ENCODE assay signal across 21 cellular contexts in genomic region chr13:95485518-95486144, GRCh38.
DNase-seq lines count a peak whose midpoint lies in the region; ATAC-seq, FAIRE-seq and TF ChIP-seq lines count a peak whose summit lies in the region.
"Had no signal": no experiment of that assay in that cellular context is flagged by ENCODE, and none has a peak within 500 bp of the region (broad histone marks: within the 10 kb centered on the region; RNA-seq: fewer than 3 reads in every experiment).

No MANE protein-coding gene starts in this region.

- no peaks in the 10 kb centered on the region for H3K27me3 ChIP-seq in liver (ENCODE audit: control insufficient read depth in 4 of 4, insufficient read depth in 4 of 4, low read length in 3 of 4)
- no peaks in the 10 kb centered on the region for H3K27me3 ChIP-seq in HepG2 (ENCODE audit: control insufficient read depth in 1 of 2, insufficient read depth in 2 of 2, low read length in 2 of 2)
- no peaks in the 10 kb centered on the region for H3K27me3 ChIP-seq in aorta (ENCODE audit: control insufficient read depth in 1 of 2, insufficient read depth in 2 of 2, low read length in 1 of 2)
- H3K27me3 ChIP-seq: right lobe of liver had no signal

- 69% methylated on average over 3 of the region's 3 CpGs for WGBS in liver
- 0% methylated on average over 2 of the region's 3 CpGs for WGBS in HepG2 (ENCODE audit: low lambda C conversion rate)
- 29 to 35% methylated on average over 3 of the region's 3 CpGs for WGBS in aorta, 2 donors

- peaks cover 16% of the 10 kb centered on the region for H3K9me3 Mint-ChIP-seq in mesothelial cell of epicardium
- no peaks in the 10 kb centered on the region for H3K9me3 Mint-ChIP-seq in natural killer cell treated with Interleukin-12 subunit alpha and Interleukin-12 subunit beta and Interleukin-15 and Interleukin-18, amount 100 ng/mL, for 72 hours
- H3K9me3 Mint-ChIP-seq: activated CD8-positive, alpha-beta T cell treated with anti-CD3 and anti-CD28 coated beads for 36 hours; type B pancreatic cell had no signal

- intact Hi-C loops in HepG2 (cut with micrococcal nuclease; ENCODE audit: unreplicated experiment) (no loop called here), left cardiac atrium (cut with DNase I) (no loop called here), aorta (cut with DNase I) (no loop called here)

- H3K4me1 ChIP-seq in liver (ENCODE audit: control insufficient read depth in 4 of 4, insufficient read depth in 4 of 4, low read length in 3 of 4) (no peaks in the 10 kb centered on the region), HepG2 (ENCODE audit: insufficient read depth, low read length) (no peaks in the 10 kb centered on the region), aorta (ENCODE audit: control insufficient read depth in 1 of 2, insufficient read depth in 2 of 2, low read length in 2 of 2) (peaks cover 0 to 3% of the 10 kb centered on the region in 2 donors)
- H3K4me1 ChIP-seq: right lobe of liver had no signal

- H3K9ac ChIP-seq in liver (ENCODE audit: low read depth in 1 of 2, low read length in 2 of 2) = no peak overlapping the region
- H3K9ac ChIP-seq in HepG2 (ENCODE audit: insufficient read depth, low read depth, low read length) = no peak overlapping the region

- TF ChIP-seq RAD21 in liver (IDR thresholded peaks at IDR 0.05) (no peak), HepG2 (CRISPR knock-in tag; IDR thresholded peaks at IDR 0.05) (no peak)

- H4K20me1 ChIP-seq in HepG2 (ENCODE audit: insufficient read depth, low read length) = no peaks in the 10 kb centered on the region

- H3K4me3 Mint-ChIP-seq in mesothelial cell of epicardium = no peak overlapping the region
- H3K4me3 Mint-ChIP-seq in natural killer cell treated with Interleukin-12 subunit alpha and Interleukin-12 subunit beta and Interleukin-15 and Interleukin-18, amount 100 ng/mL, for 72 hours = no peak overlapping the region
- H3K4me3 Mint-ChIP-seq: activated CD8-positive, alpha-beta T cell treated with anti-CD3 and anti-CD28 coated beads for 36 hours; activated naive CD8-positive, alpha-beta T cell; activated T-cell treated with anti-CD3 and anti-CD28 coated beads, Interleukin-2, amount 50 U/mL, for 72 hours; CD14-positive monocyte; type B pancreatic cell had no signal

- ATAC-seq in HepG2 (no peak), left cardiac atrium (peak; percentile 50 to 57), aorta (ENCODE audit: low FRiP score) (peak; percentile 36)
- ATAC-seq in natural killer cell treated with Interleukin-12 subunit alpha and Interleukin-12 subunit beta and Interleukin-15 and Interleukin-18, amount 100 ng/mL, for 72 hours = no peak
- ATAC-seq: activated T-cell treated with anti-CD3 and anti-CD28 coated beads, Interleukin-2, amount 50 U/mL, for 72 hours; stimulated activated naive CD8-positive, alpha-beta T cell treated with anti-CD3 and anti-CD28 coated beads, Interleukin-15, Interleukin-2, amounts not matched to agents 100 U/mL and 50 U/mL, for 24 hours had no signal

- TF ChIP-seq EP300 in HepG2 (IDR thresholded peaks at IDR 0.05; ENCODE audit: low read depth in 2 of 2, low read length in 2 of 2) (no peak), HepG2 (CRISPR knock-in tag; IDR thresholded peaks at IDR 0.05; ENCODE audit: borderline replicate concordance) (no peak)

- H3K36me3 Mint-ChIP-seq in mesothelial cell of epicardium = no peaks in the 10 kb centered on the region
- H3K36me3 Mint-ChIP-seq in natural killer cell treated with Interleukin-12 subunit alpha and Interleukin-12 subunit beta and Interleukin-15 and Interleukin-18, amount 100 ng/mL, for 72 hours = no peaks in the 10 kb centered on the region
- H3K36me3 Mint-ChIP-seq: CD14-positive monocyte, type B pancreatic cell had no signal

- H3K27me3 Mint-ChIP-seq in mesothelial cell of epicardium (ENCODE audit: low read depth) = no peaks in the 10 kb centered on the region
- peaks cover 6 to 18% of the 10 kb centered on the region in 2 donors for H3K27me3 Mint-ChIP-seq in natural killer cell treated with Interleukin-12 subunit alpha and Interleukin-12 subunit beta and Interleukin-15 and Interleukin-18, amount 100 ng/mL, for 72 hours
- H3K27me3 Mint-ChIP-seq: activated CD8-positive, alpha-beta T cell treated with anti-CD3 and anti-CD28 coated beads for 36 hours; activated naive CD8-positive, alpha-beta T cell; type B pancreatic cell had no signal

- H3K4me2 ChIP-seq in HepG2 (ENCODE audit: low read depth, low read length) = no peak overlapping the region
- H3K4me2 ChIP-seq: A549 had no signal

- FAIRE-seq in HepG2 (lab: Jason Lieb, UNC) = no peak
- FAIRE-seq: A549, GM12891, kidney had no signal

- TF ChIP-seq POLR2A in HepG2 (IDR thresholded peaks at IDR 0.05; ENCODE audit: insufficient read depth in 1 of 2, low read depth in 2 of 2, low read length in 2 of 2) = no peak

- POLR2A ChIA-PET in HepG2 (lab: Yijun Ruan, JAX) = no interaction called here

- no peak overlapping the region for H3K27ac ChIP-seq in liver (ENCODE audit: low read depth in 1 of 2, low read length in 2 of 2)
- H3K27ac ChIP-seq in HepG2 (ENCODE audit: extremely low read length, insufficient read depth, low read length) = no peak overlapping the region
- peak overlapping the region in 1 of 2 donors; percentile 91 for H3K27ac ChIP-seq in aorta (ENCODE audit: low read depth in 1 of 2, low read length in 2 of 2)
- H3K27ac ChIP-seq: A549, right lobe of liver had no signal

- in situ Hi-C loops in HepG2 (cut with HindIII; ENCODE audit: extremely low pct_ligation_motif_present, low pct_unique_long_range_greater_than_20kb) = no loop called here

- peaks cover 2% of the 10 kb centered on the region for H3K4me1 Mint-ChIP-seq in mesothelial cell of epicardium
- H3K4me1 Mint-ChIP-seq in natural killer cell treated with Interleukin-12 subunit alpha and Interleukin-12 subunit beta and Interleukin-15 and Interleukin-18, amount 100 ng/mL, for 72 hours (ENCODE audit: low read depth in 2 of 2) = no peaks in the 10 kb centered on the region

- no peaks in the 10 kb centered on the region for H3K36me3 ChIP-seq in liver (ENCODE audit: control insufficient read depth in 4 of 4, insufficient read depth in 3 of 4, low read depth in 1 of 4, low read length in 3 of 4)
- H3K36me3 ChIP-seq in HepG2 (replicated peaks in 1 of 2; ENCODE audit: control insufficient read depth in 1 of 2, insufficient read depth in 2 of 2, low read length in 2 of 2) = no peaks in the 10 kb centered on the region
- H3K36me3 ChIP-seq in aorta (ENCODE audit: control insufficient read depth in 1 of 2, insufficient read depth in 2 of 2, low read length in 1 of 2) = no peaks in the 10 kb centered on the region
- H3K36me3 ChIP-seq: right lobe of liver had no signal

- H2AFZ ChIP-seq in HepG2 (ENCODE audit: low read length) = no peak overlapping the region

- no peak overlapping the region for H3K27ac Mint-ChIP-seq in mesothelial cell of epicardium
- H3K27ac Mint-ChIP-seq in natural killer cell treated with Interleukin-12 subunit alpha and Interleukin-12 subunit beta and Interleukin-15 and Interleukin-18, amount 100 ng/mL, for 72 hours = no peak overlapping the region
- H3K27ac Mint-ChIP-seq: activated CD8-positive, alpha-beta T cell treated with anti-CD3 and anti-CD28 coated beads for 36 hours; activated naive CD8-positive, alpha-beta T cell; activated T-cell treated with anti-CD3 and anti-CD28 coated beads, Interleukin-2, amount 50 U/mL, for 72 hours; CD14-positive monocyte; type B pancreatic cell had no signal

- CTCF ChIA-PET in HepG2 (lab: Yijun Ruan, JAX; ENCODE audit: low intra/inter-chr PET ratio, low total read pairs) = no interaction called here

- TF ChIP-seq CTCF in liver (IDR thresholded peaks at IDR 0.05; ENCODE audit: low read depth, low read length, missing input control) (no peak), HepG2 (CRISPR knock-in tag; IDR thresholded peaks at IDR 0.05) (no peak), mesothelial cell of epicardium (IDR thresholded peaks at IDR 0.05; ENCODE audit: unreplicated experiment) (no peak)

- H3K4me3 ChIP-seq in liver (ENCODE audit: low read depth in 1 of 3, low read length in 3 of 3) (no peak overlapping the region), HepG2 (replicated peaks in 1 of 3; ENCODE audit: insufficient read depth in 1 of 3, low read depth in 2 of 3, low read length in 3 of 3) (no peak overlapping the region), aorta (ENCODE audit: low read length in 2 of 2) (no peak overlapping the region)
- H3K4me3 ChIP-seq: A549, right lobe of liver had no signal

- DNase-seq in HepG2 (ENCODE audit: low spot score) (no peak), dermis microvascular lymphatic vessel endothelial cell (ENCODE audit: low read depth in 2 of 2) (peak; percentile 25 to 82), left cardiac atrium (no peak), aorta (no peak), mesothelial cell of epicardium (ENCODE audit: low spot score in 2 of 2, unreplicated experiment in 2 of 2) (no peak), COLO829 (ENCODE audit: low spot score) (no peak)
- no peak for DNase-seq in natural killer cell treated with Interleukin-12 subunit alpha and Interleukin-12 subunit beta and Interleukin-15 and Interleukin-18, amount 100 ng/mL, for 72 hours (ENCODE audit: low spot score)
- DNase-seq: activated T-cell treated with anti-CD3 and anti-CD28 coated beads, Interleukin-2, amount 50 U/mL, for 72 hours; hippocampal formation; kidney; midbrain; NCI-H1436; right lobe of liver; stimulated activated naive CD8-positive, alpha-beta T cell treated with anti-CD3 and anti-CD28 coated beads, Interleukin-15, Interleukin-2, amounts not matched to agents 100 U/mL and 50 U/mL, for 24 hours had no signal

- H3K9me3 ChIP-seq in liver (ENCODE audit: control insufficient read depth in 4 of 4, low read length in 3 of 4) (peaks cover 0 to 5% (median 0%) of the 10 kb centered on the region in 4 donors), HepG2 (ENCODE audit: low read length) (no peaks in the 10 kb centered on the region), aorta (ENCODE audit: control insufficient read depth, low read length) (no peaks in the 10 kb centered on the region)
- H3K9me3 ChIP-seq: A549, right lobe of liver had no signal

- BruUV-seq in HepG2 (replicated peaks; lab: Mats Ljungman, UMichigan) = no TSS peak

- no peaks in the 10 kb centered on the region for H3K79me2 ChIP-seq in HepG2 (ENCODE audit: insufficient read depth, low read length)

TF ChIP-seq in HepG2, 621 proteins besides CTCF, POLR2A, EP300 and RAD21:
- no peak for TF ChIP-seq GLI4 (CRISPR knock-in tag; IDR thresholded peaks at IDR 0.05; ENCODE audit: borderline replicate concordance)
- TF ChIP-seq ZNF136 (CRISPR knock-in tag; IDR thresholded peaks at IDR 0.05; ENCODE audit: low read depth) = no peak
- TF ChIP-seq TOPORS (CRISPR knock-in tag; IDR thresholded peaks at IDR 0.05) = no peak
- TF ChIP-seq FIP1L1 (IDR thresholded peaks at IDR 0.05; ENCODE audit: borderline replicate concordance, insufficient read depth, low read depth, low read length) = no peak
- TF ChIP-seq DNMT1 (CRISPR knock-in tag; IDR thresholded peaks at IDR 0.05) = no peak
- no peak for TF ChIP-seq CEBPB (IDR thresholded peaks at IDR 0.05; ENCODE audit: borderline replicate concordance, low read depth, low read length)
- TF ChIP-seq ARNT2 (CRISPR knock-in tag; IDR thresholded peaks at IDR 0.05; ENCODE audit: low read depth) = no peak
- no peak for TF ChIP-seq KLF16 (CRISPR knock-in tag; IDR thresholded peaks at IDR 0.05)
- TF ChIP-seq ZBTB1 (CRISPR knock-in tag; IDR thresholded peaks at IDR 0.05; ENCODE audit: borderline replicate concordance) = no peak

Comparison
In these comparisons a context has a peak if more than half of its experiments do, and no peak if none do; other contexts are left out.
1. ATAC-seq: peak in left cardiac atrium (2 of 2) and aorta (single experiment); none in HepG2 (single experiment) and natural killer cell treated with Interleukin-12 subunit alpha and Interleukin-12 subunit beta and Interleukin-15 and Interleukin-18, amount 100 ng/mL, for 72 hours (0 of 2).
2. DNase-seq: peak in dermis microvascular lymphatic vessel endothelial cell (2 of 2); none in HepG2 (single experiment), left cardiac atrium (single experiment), aorta (0 of 2), mesothelial cell of epicardium (0 of 2), natural killer cell treated with Interleukin-12 subunit alpha and Interleukin-12 subunit beta and Interleukin-15 and Interleukin-18, amount 100 ng/mL, for 72 hours (single experiment) and COLO829 (single experiment).